Comparison of ENCODE assay signal across 16 cellular contexts in genomic region chr4:105415281-105415744, GRCh38. TPM values are rescaled to one million over a fixed set of nuclear protein-coding genes. Genes with fewer than 3 reads are reported as not detected.
DNase-seq lines count a peak whose midpoint lies in the region; ATAC-seq, FAIRE-seq and TF ChIP-seq lines count a peak whose summit lies in the region.
"Had no signal": no experiment of that assay in that cellular context is flagged by ENCODE, and none has a peak within 500 bp of the region (broad histone marks: within the 10 kb centered on the region; RNA-seq: fewer than 3 reads in every experiment).

No MANE protein-coding gene starts in this region.

- H3K79me2 ChIP-seq in hepatocyte: no peaks in the 10 kb centered on the region

- H3K36me3 Mint-ChIP-seq in WTC11: peaks cover 20% of the 10 kb centered on the region

- peaks cover 0 to 2% of the 10 kb centered on the region in 2 donors for H3K36me3 ChIP-seq in kidney (ENCODE audit: control insufficient read depth in 1 of 2, insufficient read depth in 2 of 2, low read length in 2 of 2)
- peaks cover 0 to 2% of the 10 kb centered on the region in 2 donors for H3K36me3 ChIP-seq in aorta (ENCODE audit: control insufficient read depth in 1 of 2, insufficient read depth in 2 of 2, low read length in 1 of 2)
- peaks cover 16 to 18% of the 10 kb centered on the region in 2 experiments for H3K36me3 ChIP-seq in mesenchymal stem cell (ENCODE audit: control insufficient read depth in 1 of 2, insufficient read depth in 2 of 2, low read depth in 1 of 2, low read length in 2 of 2)
- no peaks in the 10 kb centered on the region for H3K36me3 ChIP-seq in hepatocyte (replicated peaks; ENCODE audit: insufficient read depth, low read depth)

- 95 to 96% methylated on average over 12 of the region's 12 CpGs for WGBS in aorta, 2 donors
- 98% methylated on average over 11 of the region's 12 CpGs for WGBS in mesenchymal stem cell
- 98% methylated on average over 12 of the region's 12 CpGs for whole genome bisulfite sequencing in hepatocyte (ENCODE audit: low lambda C conversion rate, missing lambda C conversion rate)

- no peak for ATAC-seq in Right ventricle myocardium inferior
- no peak for ATAC-seq in Right ventricle myocardium superior (ENCODE audit: poor library complexity)
- ATAC-seq in WTC11: peak; percentile 32; the same call in 1 of the 2 replicates
- ATAC-seq in aorta (ENCODE audit: low FRiP score): peak; percentile 46
- ATAC-seq: CD8-positive, alpha-beta T cell; GM12878 had no signal

- H3K4me3 ChIP-seq in kidney (ENCODE audit: low read length in 2 of 2) (no peak overlapping the region), aorta (ENCODE audit: low read length in 2 of 2) (no peak overlapping the region), mesenchymal stem cell (ENCODE audit: insufficient read depth in 1 of 2, low read depth in 1 of 2, low read length in 2 of 2) (no peak overlapping the region), hepatocyte (no peak overlapping the region)
- H3K4me3 ChIP-seq: BLaER1 treated with 17β-estradiol and CSF1 and Interleukin-3, amounts not matched to agents 10 nM and 100 nM; GM12878 had no signal

- H3K27ac Mint-ChIP-seq in WTC11: no peak overlapping the region
- H3K27ac Mint-ChIP-seq: B cell; CD8-positive, alpha-beta T cell; H9 had no signal

- no peak overlapping the region for H3K23ac ChIP-seq in mesenchymal stem cell (ENCODE audit: low read length in 2 of 2)

- CTCF ChIA-PET in WTC11 (lab: Charles Lee): no interaction called here

- H3K4me2 ChIP-seq in mesenchymal stem cell (ENCODE audit: low read length, poor library complexity, severe bottlenecking): no peak overlapping the region
- H3K4me2 ChIP-seq in hepatocyte: no peak overlapping the region
- H3K4me2 ChIP-seq: BLaER1 treated with 17β-estradiol and CSF1 and Interleukin-3, amounts not matched to agents 10 nM and 100 nM had no signal

- no peaks in the 10 kb centered on the region for H3K4me1 Mint-ChIP-seq in WTC11
- H3K4me1 Mint-ChIP-seq: B cell, H9 had no signal

- H3K4me3 Mint-ChIP-seq in WTC11: no peak overlapping the region
- H3K4me3 Mint-ChIP-seq: B cell; CD8-positive, alpha-beta T cell; H9 had no signal

- H3K9ac ChIP-seq in kidney (ENCODE audit: low read length in 2 of 2) (no peak overlapping the region), mesenchymal stem cell (ENCODE audit: low read length) (no peak overlapping the region)
- H3K9ac ChIP-seq: BLaER1 treated with 17β-estradiol and CSF1 and Interleukin-3, amounts not matched to agents 10 nM and 100 nM had no signal

- intact Hi-C loops in Right ventricle myocardium inferior (cut with DNase I) (no loop called here), Right ventricle myocardium superior (cut with DNase I) (no loop called here), kidney (cut with DNase I) (no loop called here), aorta (cut with DNase I) (no loop called here)

- H2BK12ac ChIP-seq in mesenchymal stem cell (ENCODE audit: low read length in 2 of 2): no peak overlapping the region

- no peak overlapping the region for H2BK120ac ChIP-seq in mesenchymal stem cell (ENCODE audit: low read depth, low read length)

- H3K14ac ChIP-seq in mesenchymal stem cell (ENCODE audit: low read length in 2 of 2): no peak overlapping the region

- H2BK5ac ChIP-seq in mesenchymal stem cell (ENCODE audit: low read depth, low read length, poor library complexity, severe bottlenecking): no peak overlapping the region

- H4K8ac ChIP-seq in mesenchymal stem cell (ENCODE audit: low read length): no peak overlapping the region

- no peaks in the 10 kb centered on the region for H3K4me1 ChIP-seq in kidney (ENCODE audit: control insufficient read depth in 1 of 2, insufficient read depth in 1 of 2, low read depth in 1 of 2, low read length in 2 of 2)
- no peaks in the 10 kb centered on the region for H3K4me1 ChIP-seq in aorta (ENCODE audit: control insufficient read depth in 1 of 2, insufficient read depth in 2 of 2, low read length in 2 of 2)
- peaks cover 1% of the 10 kb centered on the region for H3K4me1 ChIP-seq in mesenchymal stem cell (ENCODE audit: control insufficient read depth, insufficient read depth, low read depth, low read length)
- no peaks in the 10 kb centered on the region for H3K4me1 ChIP-seq in hepatocyte (ENCODE audit: insufficient read depth)
- H3K4me1 ChIP-seq: BLaER1 treated with 17β-estradiol and CSF1 and Interleukin-3, amounts not matched to agents 10 nM and 100 nM had no signal

- no peaks in the 10 kb centered on the region for H4K20me1 ChIP-seq in hepatocyte (ENCODE audit: insufficient read depth, poor library complexity, severe bottlenecking)

- H3K9me3 ChIP-seq in kidney (ENCODE audit: control insufficient read depth in 1 of 2, low read length in 2 of 2) (peaks cover 0 to 4% of the 10 kb centered on the region in 2 donors), aorta (ENCODE audit: control insufficient read depth, low read length) (no peaks in the 10 kb centered on the region), mesenchymal stem cell (ENCODE audit: control insufficient read depth, low read length) (peaks cover 5% of the 10 kb centered on the region), hepatocyte (ENCODE audit: low read depth) (peaks cover 3% of the 10 kb centered on the region)

- TF ChIP-seq CTCF in WTC11 (IDR thresholded peaks at IDR 0.05): no peak
- no peak for TF ChIP-seq CTCF in kidney (IDR thresholded peaks at IDR 0.05; ENCODE audit: borderline replicate concordance, extremely low read depth, insufficient read depth)
- no peak for TF ChIP-seq CTCF in hepatocyte (IDR thresholded peaks at IDR 0.05; ENCODE audit: poor library complexity)

- H3K9me3 Mint-ChIP-seq in WTC11: peaks cover 24% of the 10 kb centered on the region

- H3K9me2 ChIP-seq in hepatocyte (replicated peaks; ENCODE audit: insufficient read depth): no peaks in the 10 kb centered on the region

- no peak overlapping the region for H4K91ac ChIP-seq in mesenchymal stem cell (ENCODE audit: low read length)

- no peak overlapping the region for H2AK5ac ChIP-seq in mesenchymal stem cell (ENCODE audit: low read length, severe bottlenecking)

- H3K27me3 ChIP-seq in aorta (ENCODE audit: control insufficient read depth in 1 of 2, insufficient read depth in 2 of 2, low read length in 1 of 2) (no peaks in the 10 kb centered on the region), mesenchymal stem cell (ENCODE audit: control insufficient read depth in 1 of 2, insufficient read depth in 1 of 2, low read length in 2 of 2) (no peaks in the 10 kb centered on the region), hepatocyte (no peaks in the 10 kb centered on the region)
- H3K27me3 ChIP-seq: BLaER1 treated with 17β-estradiol and CSF1 and Interleukin-3, amounts not matched to agents 10 nM and 100 nM had no signal

- H3K79me1 ChIP-seq in mesenchymal stem cell (replicated peaks; ENCODE audit: low read length, poor library complexity, severe bottlenecking): peaks cover 4% of the 10 kb centered on the region

- no peak overlapping the region for H3K18ac ChIP-seq in mesenchymal stem cell (ENCODE audit: low read depth in 1 of 2, low read length in 2 of 2)

- H2AFZ ChIP-seq in mesenchymal stem cell (ENCODE audit: low read depth, low read length) (no peak overlapping the region), hepatocyte (no peak overlapping the region)

- no peak for FAIRE-seq in kidney (lab: Jason Lieb, UNC)
- FAIRE-seq: GM12878, H1 had no signal

- POLR2A ChIA-PET in WTC11 (lab: Charles Lee): no interaction called here

- no peak overlapping the region for H3K4ac ChIP-seq in mesenchymal stem cell (ENCODE audit: low read depth in 1 of 2, low read length in 2 of 2)

- H3K27ac ChIP-seq in kidney (ENCODE audit: low read depth in 2 of 2, low read length in 2 of 2) (no peak overlapping the region), aorta (ENCODE audit: low read depth in 1 of 2, low read length in 2 of 2) (no peak overlapping the region), mesenchymal stem cell (ENCODE audit: low read length, poor library complexity, severe bottlenecking) (no peak overlapping the region), hepatocyte (no peak overlapping the region)
- H3K27ac ChIP-seq: BLaER1 treated with 17β-estradiol and CSF1 and Interleukin-3, amounts not matched to agents 10 nM and 100 nM had no signal

- no peaks in the 10 kb centered on the region for H3K27me3 Mint-ChIP-seq in WTC11 (ENCODE audit: low read depth)
- H3K27me3 Mint-ChIP-seq: B cell had no signal

- peak; percentile 55 for DNase-seq in Right ventricle myocardium inferior (ENCODE audit: missing footprints)
- no peak for DNase-seq in Right ventricle myocardium superior
- DNase-seq in WTC11 (ENCODE audit: low spot score): peak; percentile 8
- peak; percentile 56 for DNase-seq in kidney
- no peak for DNase-seq in aorta
- DNase-seq in SW 1271 (lab: John Stamatoyannopoulos, UW): no peak
- no peak for DNase-seq in mesenchymal stem cell
- DNase-seq in hepatocyte (ENCODE audit: low spot score): no peak
- DNase-seq: Calu3; CD8-positive, alpha-beta T cell; DMS79 treated with DMSO at 0.1 percent for 48 hours; H9 had no signal

- no peak overlapping the region for H2BK15ac ChIP-seq in mesenchymal stem cell (ENCODE audit: low read depth, poor library complexity, severe bottlenecking)

RNA-seq across cellular contexts. Expression of gene PPA2, which starts 58.5 kb away (rescaled TPM):
- total RNA-seq in Right ventricle myocardium inferior: 89.5 TPM
- total RNA-seq in Right ventricle myocardium superior: 93.1 TPM
- 50.8 to 69.0 TPM (median 64.0 TPM) in 3 replicates for total RNA-seq in WTC11 (2021)
- total RNA-seq in kidney: 84.9 TPM
- polyA plus RNA-seq in kidney (ENCODE audit: insufficient read depth, low read depth, low replicate concordance): 193 TPM
- 10 to 100 TPM; 62.5 to 65.2 TPM for total RNA-seq in aorta
- polyA plus RNA-seq in aorta: 10 to 100 TPM; 52.3 to 68.9 TPM
- 101 TPM for polyA plus RNA-seq in mesenchymal stem cell (2013, experiment 1 of 2)
- 119 TPM for polyA plus RNA-seq in mesenchymal stem cell (2013, experiment 2 of 2)
- total RNA-seq in hepatocyte: 102 and 119 TPM in 2 replicates
- polyA plus RNA-seq in hepatocyte: 117 and 122 TPM in 2 replicates

Comparison
In these comparisons a context has a peak if more than half of its experiments do, and no peak if none do; other contexts are left out.
1. DNase-seq: peak in Right ventricle myocardium inferior (single experiment), WTC11 (single experiment) and kidney (single experiment); none in Right ventricle myocardium superior (single experiment), aorta (0 of 2), SW 1271 (0 of 2), mesenchymal stem cell (single experiment) and hepatocyte (single experiment).
2. ATAC-seq: peak in WTC11 (single experiment) and aorta (single experiment); none in Right ventricle myocardium inferior (single experiment) and Right ventricle myocardium superior (single experiment).